10 cellular contexts compared by ENCODE assay signal in genomic region chr15:77179541-77179998, GRCh38.
DNase-seq lines count a peak whose midpoint lies in the region; ATAC-seq and TF ChIP-seq lines count a peak whose summit lies in the region.
"Had no signal": no experiment of that assay in that cellular context is flagged by ENCODE, and none has a peak within 500 bp of the region (broad histone marks: within the 10 kb centered on the region; RNA-seq: fewer than 3 reads in every experiment).

No MANE protein-coding gene starts in this region.

- H3K27ac Mint-ChIP-seq in activated T-cell treated with anti-CD3 and anti-CD28 coated beads, Interleukin-2, amount 50 U/mL, for 72 hours: peak overlapping the region; percentile 26

- peak overlapping the region; percentile 23 to 56 for H3K4me3 Mint-ChIP-seq in activated T-cell treated with anti-CD3 and anti-CD28 coated beads, Interleukin-2, amount 50 U/mL, for 72 hours

- peaks cover under 1 to 21% (median 13%) of the 10 kb centered on the region in 4 donors for H3K4me1 ChIP-seq in upper lobe of left lung

- no peaks in the 10 kb centered on the region for H3K27me3 Mint-ChIP-seq in activated T-cell treated with anti-CD3 and anti-CD28 coated beads, Interleukin-2, amount 50 U/mL, for 72 hours (ENCODE audit: low read depth)

- DNase-seq in stimulated activated CD4-positive, alpha-beta T cell treated with anti-CD3 and anti-CD28 coated beads, Interleukin-15, amount 100 ng/mL, for 24 hours: peak; percentile 15
- DNase-seq in stimulated activated CD4-positive, alpha-beta T cell treated with anti-CD3 and anti-CD28 coated beads, Interleukin-1b, Interleukin-23, amount 100 ng/mL, for 48 hours: no peak
- peak in 1 of 2 donors; percentile 3 for DNase-seq in activated T-cell treated with anti-CD3 and anti-CD28 coated beads, Interleukin-2, amount 50 U/mL, for 72 hours
- no peak for DNase-seq in upper lobe of left lung
- DNase-seq in omental fat pad (ENCODE audit: low spot score): no peak
- DNase-seq in NCI-H82 (lab: John Stamatoyannopoulos, UW): no peak
- DNase-seq in ureter (ENCODE audit: low spot score): no peak

- TF ChIP-seq POLR2A in upper lobe of left lung (IDR thresholded peaks at IDR 0.05): no peak

- TF ChIP-seq CTCF in upper lobe of left lung (IDR thresholded peaks at IDR 0.05) (no peak), omental fat pad (IDR thresholded peaks at IDR 0.05) (no peak)

- H3K27me3 ChIP-seq in upper lobe of left lung: no peaks in the 10 kb centered on the region

- peaks cover 42% of the 10 kb centered on the region for H3K4me1 Mint-ChIP-seq in activated T-cell treated with anti-CD3 and anti-CD28 coated beads, Interleukin-2, amount 50 U/mL, for 72 hours (ENCODE audit: low read depth)

- no peak overlapping the region for H3K4me3 ChIP-seq in upper lobe of left lung
- H3K4me3 ChIP-seq: lung had no signal

- no peak for TF ChIP-seq EP300 in upper lobe of left lung (IDR thresholded peaks at IDR 0.05)

- no peaks in the 10 kb centered on the region for H3K9me3 ChIP-seq in upper lobe of left lung

- peak overlapping the region in 3 of 4 donors; percentile 5 to 63 (median 18) for H3K27ac ChIP-seq in upper lobe of left lung

- H3K36me3 Mint-ChIP-seq in activated T-cell treated with anti-CD3 and anti-CD28 coated beads, Interleukin-2, amount 50 U/mL, for 72 hours (ENCODE audit: insufficient read depth in 2 of 2): peaks cover 0 to 3% of the 10 kb centered on the region in 2 donors

- peaks cover 0 to 27% (median 0%) of the 10 kb centered on the region in 4 donors for H3K36me3 ChIP-seq in upper lobe of left lung

- ATAC-seq in HG03103 (IDR thresholded peaks at IDR 0.05; ENCODE audit: low read depth, unreplicated experiment): peak; percentile 42
- peak; percentile 63 to 70 for ATAC-seq in activated T-cell treated with anti-CD3 and anti-CD28 coated beads, Interleukin-2, amount 50 U/mL, for 72 hours (replicated peaks in 1 of 2)
- no peak for ATAC-seq in upper lobe of left lung (ENCODE audit: low FRiP score in 2 of 2)
- ATAC-seq in omental fat pad (ENCODE audit: low FRiP score): no peak
- ATAC-seq: SK-N-SH treated with all-trans-retinoic acid at 6 μM for 48 hours had no signal

- no peaks in the 10 kb centered on the region for H3K9me3 Mint-ChIP-seq in activated T-cell treated with anti-CD3 and anti-CD28 coated beads, Interleukin-2, amount 50 U/mL, for 72 hours

Comparison
In these comparisons a context has a peak if more than half of its experiments do, and no peak if none do; other contexts are left out.
1. ATAC-seq: peak in HG03103 (single experiment) and activated T-cell treated with anti-CD3 and anti-CD28 coated beads, Interleukin-2, amount 50 U/mL, for 72 hours (2 of 2); none in upper lobe of left lung (0 of 2) and omental fat pad (single experiment).